In genomic region chr4:26992657-26993361, GRCh38 we compare ENCODE assay signal across 1 cellular context.
TF ChIP-seq lines count a peak whose summit lies in the region.

No MANE protein-coding gene starts in this region.

TF ChIP-seq in HepG2, 621 proteins besides CTCF, POLR2A, EP300 and RAD21 (continued from another document):
- no peak for TF ChIP-seq ZNF407 (CRISPR knock-in tag; IDR thresholded peaks at IDR 0.05; ENCODE audit: not compliant biosample characterization)
- no peak for TF ChIP-seq EEA1 (CRISPR knock-in tag; IDR thresholded peaks at IDR 0.05; ENCODE audit: borderline replicate concordance)
- no peak for TF ChIP-seq CHD4 (IDR thresholded peaks at IDR 0.05; ENCODE audit: borderline replicate concordance, low read length)
- TF ChIP-seq CBFB (CRISPR knock-in tag; IDR thresholded peaks at IDR 0.05), result no peak
- no peak for TF ChIP-seq ZNF354B (CRISPR knock-in tag; IDR thresholded peaks at IDR 0.05)
- TF ChIP-seq PHF20 (CRISPR knock-in tag; IDR thresholded peaks at IDR 0.05), result no peak
- no peak for TF ChIP-seq SKIL (CRISPR knock-in tag; IDR thresholded peaks at IDR 0.05; ENCODE audit: borderline replicate concordance)
